17 cellular contexts compared by ENCODE assay signal in genomic region chr1:198830397-198830796, GRCh38.
DNase-seq lines count a peak whose midpoint lies in the region; ATAC-seq, FAIRE-seq and TF ChIP-seq lines count a peak whose summit lies in the region.
"Had no signal": no experiment of that assay in that cellular context is flagged by ENCODE, and none has a peak within 500 bp of the region (broad histone marks: within the 10 kb centered on the region; RNA-seq: fewer than 3 reads in every experiment).

No MANE protein-coding gene starts in this region.

- in situ Hi-C loops in GM12878 (cut with MboI) = no loop called here

- CTCF ChIA-PET in GM12878 (lab: Yijun Ruan, JAX) = interaction anchor here (0.7 to 0.9 kb wide), 2 partner anchors 34 to 456 kb away, joined by 3 to 4 read pairs; no protein-coding TSS in a partner anchor

- TF ChIP-seq CTCF in GM06990 (IDR thresholded peaks at IDR 0.05; ENCODE audit: insufficient read depth, low read length, poor library complexity, severe bottlenecking) (no peak), GM12878 (IDR thresholded peaks at IDR 0.05 in 2 of 3, conservative IDR thresholded peaks at IDR 0.05 in 1 of 3; ENCODE audit: control insufficient read depth in 2 of 3, extremely low read depth in 1 of 3, insufficient read depth in 1 of 3, low read depth in 3 of 3, low read length in 3 of 3) (no peak), lower lobe of right lung (IDR thresholded peaks at IDR 0.05) (no peak), esophagus squamous epithelium (IDR thresholded peaks at IDR 0.05) (no peak)

- no peak overlapping the region for H3K4me2 ChIP-seq in GM12878 (ENCODE audit: control insufficient read depth, insufficient read depth)

- peak; percentile 37; the same call in 2 of the 3 replicates for ATAC-seq in GM12878
- no peak for ATAC-seq in lower lobe of right lung
- ATAC-seq: CD8-positive, alpha-beta T cell; HCT116 had no signal

- RAD21 ChIA-PET in GM12878 (lab: Charles Lee; ENCODE audit: unreplicated experiment) = interaction anchor here (1.0 kb wide), 1 partner anchor 413 kb away, joined by 3 read pairs; no protein-coding TSS in a partner anchor

- H3K27me3 ChIP-seq in GM06990 (replicated peaks; ENCODE audit: control insufficient read depth, insufficient read depth, low read length) (no peaks in the 10 kb centered on the region), GM12878 (replicated peaks in 1 of 2; ENCODE audit: control insufficient read depth in 2 of 2, insufficient read depth in 2 of 2, low read length in 1 of 2) (no peaks in the 10 kb centered on the region), lower lobe of right lung (ENCODE audit: low read depth) (no peaks in the 10 kb centered on the region), esophagus squamous epithelium (no peaks in the 10 kb centered on the region)
- H3K27me3 ChIP-seq: upper lobe of left lung had no signal

- H3K27ac ChIP-seq in KOPT-K1 (ENCODE audit: low read depth, low read length, poor library complexity, severe bottlenecking) = peak overlapping the region; percentile 50
- H3K27ac ChIP-seq in GM12878 (ENCODE audit: control insufficient read depth, insufficient read depth) = no peak overlapping the region
- H3K27ac ChIP-seq in lower lobe of right lung = peak overlapping the region; percentile 6
- no peak overlapping the region for H3K27ac ChIP-seq in esophagus squamous epithelium

- SMC1A ChIA-PET in GM12878 (lab: Charles Lee; ENCODE audit: uncharacterized antibody, unreplicated experiment) = interaction anchor here (0.5 to 1.7 kb wide), 4 partner anchors 20 to 65 kb away, joined by 3 to 4 read pairs (median 3); no protein-coding TSS in a partner anchor

- H3K79me2 ChIP-seq in GM12878 (ENCODE audit: control insufficient read depth, insufficient read depth, low read length) = no peaks in the 10 kb centered on the region

- TF ChIP-seq POLR2A in GM12878 (IDR thresholded peaks at IDR 0.05; ENCODE audit: low read depth, low read length) (no peak), esophagus squamous epithelium (IDR thresholded peaks at IDR 0.05) (no peak)

- TF ChIP-seq RAD21 in GM12878 (IDR thresholded peaks at IDR 0.05; ENCODE audit: insufficient read depth, low read depth, low read length) = no peak

- no peaks in the 10 kb centered on the region for H3K36me3 ChIP-seq in GM06990 (ENCODE audit: control insufficient read depth, insufficient read depth, low read length)
- H3K36me3 ChIP-seq in KOPT-K1 (ENCODE audit: insufficient read depth, low read length) = peaks cover 5% of the 10 kb centered on the region
- H3K36me3 ChIP-seq in GM12878 (ENCODE audit: control insufficient read depth in 2 of 2, insufficient read depth in 2 of 2, low read length in 1 of 2) = no peaks in the 10 kb centered on the region
- no peaks in the 10 kb centered on the region for H3K36me3 ChIP-seq in lower lobe of right lung
- no peaks in the 10 kb centered on the region for H3K36me3 ChIP-seq in esophagus squamous epithelium
- H3K36me3 ChIP-seq: upper lobe of left lung had no signal

- no peak overlapping the region for H2AFZ ChIP-seq in GM12878 (ENCODE audit: control insufficient read depth, low read depth, low read length)

- DNase-seq in GM06990 (ENCODE audit: extremely low read depth, insufficient read length) (peak; percentile 7), GM12878 (ENCODE audit: low read depth, low spot score) (no peak), lower lobe of right lung (no peak), Kasumi-1 (lab: John Stamatoyannopoulos, UW) (no peak), GOT3 (lab: John Stamatoyannopoulos, UW) (no peak), esophagus squamous epithelium (lab: John Stamatoyannopoulos, UW) (no peak)
- DNase-seq: activated CD4-positive, CD25-positive, alpha-beta regulatory T cell; activated T-cell treated with anti-CD3 and anti-CD28 coated beads, Interleukin-2, amount 50 U/mL, for 24 hours; CD8-positive, alpha-beta T cell; NCI-H1694 treated with DMSO at 0.1 percent for 48 hours; nucleus accumbens; T-helper 9 cell had no signal

- BruUV-seq in GM12878 (replicated peaks; lab: Mats Ljungman, UMichigan) = no TSS peak

- H3K4me1 ChIP-seq in GM12878 (ENCODE audit: control insufficient read depth, insufficient read depth, low read length) = no peaks in the 10 kb centered on the region
- H3K4me1 ChIP-seq in lower lobe of right lung = no peaks in the 10 kb centered on the region
- H3K4me1 ChIP-seq in esophagus squamous epithelium = no peaks in the 10 kb centered on the region

- H3K9ac ChIP-seq in GM12878 (ENCODE audit: control insufficient read depth, insufficient read depth, low read length) = no peak overlapping the region

- no peaks in the 10 kb centered on the region for H4K20me1 ChIP-seq in GM12878 (ENCODE audit: control insufficient read depth, insufficient read depth)

- no peak for TF ChIP-seq EP300 in GM12878 (IDR thresholded peaks at IDR 0.05; ENCODE audit: borderline replicate concordance in 1 of 2, control insufficient read depth in 1 of 2, low read depth in 2 of 2, low read length in 2 of 2)

- intact Hi-C loops in GM12878 (cut with micrococcal nuclease; ENCODE audit: unreplicated experiment) = no loop called here
- intact Hi-C loops in lower lobe of right lung (cut with DNase I) = no loop called here
- intact Hi-C loops in esophagus squamous epithelium (cut with DNase I) = no loop called here

- no peak for FAIRE-seq in GM12878 (lab: Jason Lieb, UNC)
- FAIRE-seq: bronchial epithelial cell had no signal

- no peaks in the 10 kb centered on the region for H3K9me3 ChIP-seq in KOPT-K1 (ENCODE audit: insufficient read depth, low read length, poor library complexity, severe bottlenecking)
- no peaks in the 10 kb centered on the region for H3K9me3 ChIP-seq in GM12878 (replicated peaks; ENCODE audit: control insufficient read depth, insufficient read depth, low read length)
- H3K9me3 ChIP-seq in lower lobe of right lung = no peaks in the 10 kb centered on the region
- no peaks in the 10 kb centered on the region for H3K9me3 ChIP-seq in esophagus squamous epithelium
- H3K9me3 ChIP-seq: upper lobe of left lung had no signal

- no peak overlapping the region for H3K4me3 ChIP-seq in GM06990 (replicated peaks; ENCODE audit: low read depth, low read length)
- no peak overlapping the region for H3K4me3 ChIP-seq in GM12878
- H3K4me3 ChIP-seq in lower lobe of right lung = no peak overlapping the region
- H3K4me3 ChIP-seq in esophagus squamous epithelium = no peak overlapping the region
- H3K4me3 ChIP-seq: lung, upper lobe of left lung had no signal

- WGBS in GM12878 (ENCODE audit: insufficient coverage, insufficient replicate concordance, low lambda C conversion rate, missing lambda C conversion rate) = 36% methylated on average over 6 of the region's 6 CpGs
- WGBS in esophagus squamous epithelium, 2 donors = 52 to 71% methylated on average over 4 to 6 of the region's 6 CpGs

- POLR2A ChIA-PET in GM12878 (lab: Charles Lee) = no interaction called here

TF ChIP-seq in GM12878, 131 proteins besides CTCF, POLR2A, EP300 and RAD21:
- TF ChIP-seq IRF5 (IDR thresholded peaks at IDR 0.05; ENCODE audit: borderline replicate concordance) (no peak), CBFB (IDR thresholded peaks at IDR 0.05; ENCODE audit: low read depth) (no peak), SMARCA5 (IDR thresholded peaks at IDR 0.05) (no peak), ETV6 (conservative IDR thresholded peaks at IDR 0.05 in 1 of 2, IDR thresholded peaks at IDR 0.05 in 1 of 2; ENCODE audit: borderline replicate concordance in 1 of 2, low read depth in 1 of 2) (no peak), HSF1 (IDR thresholded peaks at IDR 0.05; ENCODE audit: low read depth, low read length) (no peak), SMAD1 (IDR thresholded peaks at IDR 0.05; ENCODE audit: low read depth, partially characterized antibody) (no peak)

Comparison
In these comparisons a context has a peak if more than half of its experiments do, and no peak if none do; other contexts are left out.
1. H3K27ac ChIP-seq: peak in KOPT-K1 (single experiment) and lower lobe of right lung (single experiment); none in GM12878 (single experiment) and esophagus squamous epithelium (0 of 4).